In genomic region chr2:10935953-10936942, GRCh38 we compare ENCODE assay signal across 1 cellular context.
TF ChIP-seq lines count a peak whose summit lies in the region.

No MANE protein-coding gene starts in this region.

TF ChIP-seq in HepG2, 621 proteins besides CTCF, POLR2A, EP300 and RAD21 (continued from another document):
- 0 out of 2 replicates have a peak, but pooled peaks have one; percentile 22 for TF ChIP-seq ESRRA (CRISPR knock-in tag; IDR thresholded peaks at IDR 0.05; ENCODE audit: low read depth)
- TF ChIP-seq ZFX (CRISPR knock-in tag; IDR thresholded peaks at IDR 0.05; ENCODE audit: low read depth): no peak
- peak; percentile 85 for TF ChIP-seq HHEX (CRISPR knock-in tag; IDR thresholded peaks at IDR 0.05)
- peak; percentile 52; the same call in 1 of the 2 replicates for TF ChIP-seq ZNF770 (CRISPR knock-in tag; IDR thresholded peaks at IDR 0.05)
- peak; percentile 72 for TF ChIP-seq TCF7 (IDR thresholded peaks at IDR 0.05; ENCODE audit: low read depth)
- no peak for TF ChIP-seq HNRNPL (IDR thresholded peaks at IDR 0.05; ENCODE audit: low read depth, low read length)
- no peak for TF ChIP-seq PREB (CRISPR knock-in tag; IDR thresholded peaks at IDR 0.05)
- peak; percentile 55; the same call in 1 of the 2 replicates for TF ChIP-seq PHF21A (CRISPR knock-in tag; IDR thresholded peaks at IDR 0.05)
- no peak for TF ChIP-seq ATRX (CRISPR knock-in tag; IDR thresholded peaks at IDR 0.05; ENCODE audit: borderline replicate concordance)
- no peak for TF ChIP-seq E2F2 (CRISPR knock-in tag; IDR thresholded peaks at IDR 0.05; ENCODE audit: borderline replicate concordance)
- TF ChIP-seq NFRKB (IDR thresholded peaks at IDR 0.05): no peak
- no peak for TF ChIP-seq ZNF891 (CRISPR knock-in tag; IDR thresholded peaks at IDR 0.05)
- peak; percentile 100 for TF ChIP-seq ZNF331 (CRISPR knock-in tag; IDR thresholded peaks at IDR 0.05)
- peak in 1 of 2 experiments; percentile 34; a peak in 1 of 4 replicates for TF ChIP-seq REST (IDR thresholded peaks at IDR 0.05; ENCODE audit: borderline replicate concordance in 1 of 2, low read depth in 1 of 2, low read length in 2 of 2)
- TF ChIP-seq HMG20A (CRISPR knock-in tag; IDR thresholded peaks at IDR 0.05; ENCODE audit: borderline replicate concordance): peak; percentile 94; the same call in 1 of the 2 replicates
- TF ChIP-seq NR2C2 (CRISPR knock-in tag; IDR thresholded peaks at IDR 0.05; ENCODE audit: borderline replicate concordance): peak; percentile 65; the same call in 1 of the 2 replicates
- TF ChIP-seq ELF1 (CRISPR knock-in tag; IDR thresholded peaks at IDR 0.05): no peak
- no peak for TF ChIP-seq PAX8 (CRISPR knock-in tag; IDR thresholded peaks at IDR 0.05; ENCODE audit: borderline replicate concordance)
- peak; percentile 51; the same call in 1 of the 2 replicates for TF ChIP-seq ZFP1 (CRISPR knock-in tag; IDR thresholded peaks at IDR 0.05)
- TF ChIP-seq KAT8 (CRISPR knock-in tag; IDR thresholded peaks at IDR 0.05): peak; percentile 81
- peak; percentile 96 for TF ChIP-seq ATF3 (CRISPR knock-in tag; IDR thresholded peaks at IDR 0.05)
- peak; percentile 73 for TF ChIP-seq PPARG (CRISPR knock-in tag; conservative IDR thresholded peaks at IDR 0.05)
- peak; percentile 97 for TF ChIP-seq DPF2 (CRISPR knock-in tag; IDR thresholded peaks at IDR 0.05; ENCODE audit: borderline replicate concordance, low read depth)
- TF ChIP-seq HOXA3 (CRISPR knock-in tag; IDR thresholded peaks at IDR 0.05): peak; percentile 52; the same call in 1 of the 2 replicates
- TF ChIP-seq SIX1 (CRISPR knock-in tag; IDR thresholded peaks at IDR 0.05; ENCODE audit: borderline replicate concordance): peak; percentile 38; the same call in 1 of the 2 replicates
- no peak for TF ChIP-seq ZNF234 (CRISPR knock-in tag; conservative IDR thresholded peaks at IDR 0.05)
- peak; percentile 70; the same call in 1 of the 2 replicates for TF ChIP-seq RERE (CRISPR knock-in tag; IDR thresholded peaks at IDR 0.05; ENCODE audit: low read depth)
